In genomic region chr2:25230128-25230527, GRCh38 we compare ENCODE assay signal across 18 cellular contexts.
A peak's percentile ranks its signal among the peaks of the same experiment; 100 is the strongest.
DNase-seq lines count a peak whose midpoint lies in the region; ATAC-seq and TF ChIP-seq lines count a peak whose summit lies in the region.
"Had no signal": no experiment of that assay in that cellular context is flagged by ENCODE, and none has a peak within 500 bp of the region (broad histone marks: within the 10 kb centered on the region; RNA-seq: fewer than 3 reads in every experiment).

No MANE protein-coding gene starts in this region.

- H3K4me3 Mint-ChIP-seq in stimulated activated naive B cell treated with anti-CD40 and anti-IgM and Interleukin-4, amounts not matched to agents 10 μg/mL and 1 μg/mL and 100 μg/mL, for 72 hours, result no peak overlapping the region
- H3K4me3 Mint-ChIP-seq: natural killer cell; stimulated activated memory B cell treated with anti-CD40 and anti-IgM and Interleukin-4, amounts not matched to agents 10 μg/mL and 1 μg/mL and 100 μg/mL, for 72 hours; T-cell had no signal

- no peaks in the 10 kb centered on the region for H3K27me3 Mint-ChIP-seq in stimulated activated naive B cell treated with anti-CD40 and anti-IgM and Interleukin-4, amounts not matched to agents 10 μg/mL and 1 μg/mL and 100 μg/mL, for 72 hours
- H3K27me3 Mint-ChIP-seq: stimulated activated memory B cell treated with anti-CD40 and anti-IgM and Interleukin-4, amounts not matched to agents 10 μg/mL and 1 μg/mL and 100 μg/mL, for 72 hours; T-cell had no signal

- no peaks in the 10 kb centered on the region for H3K9me3 ChIP-seq in AG04450 (ENCODE audit: control insufficient read depth, insufficient read depth, low read length)
- H3K9me3 ChIP-seq: HAP-1, MG63 had no signal

- no peak overlapping the region for H3K4me3 ChIP-seq in AG04450 (ENCODE audit: low read depth, low read length)
- H3K4me3 ChIP-seq: HAP-1, lung, MG63 had no signal

- H3K27me3 ChIP-seq in AG04450 (ENCODE audit: control insufficient read depth, insufficient read depth, low read length) (no peaks in the 10 kb centered on the region), layer of hippocampus (ENCODE audit: control insufficient read depth, insufficient read depth, low read length) (no peaks in the 10 kb centered on the region)
- H3K27me3 ChIP-seq: MG63 had no signal

- H3K27ac Mint-ChIP-seq in stimulated activated naive B cell treated with anti-CD40 and anti-IgM and Interleukin-4, amounts not matched to agents 10 μg/mL and 1 μg/mL and 100 μg/mL, for 72 hours, result no peak overlapping the region
- H3K27ac Mint-ChIP-seq: natural killer cell; stimulated activated memory B cell treated with anti-CD40 and anti-IgM and Interleukin-4, amounts not matched to agents 10 μg/mL and 1 μg/mL and 100 μg/mL, for 72 hours had no signal

- CTCF ChIA-PET in AG04450 (lab: Charles Lee), result interaction anchor here (1.5 to 2.7 kb wide), 5 partner anchors 9 to 434 kb away, joined by 4 to 16 read pairs (median 11); no protein-coding TSS in a partner anchor

- peaks cover 20 to 61% of the 10 kb centered on the region in 2 donors for H3K4me1 Mint-ChIP-seq in stimulated activated naive B cell treated with anti-CD40 and anti-IgM and Interleukin-4, amounts not matched to agents 10 μg/mL and 1 μg/mL and 100 μg/mL, for 72 hours
- H3K4me1 Mint-ChIP-seq: natural killer cell had no signal

- H3K27ac ChIP-seq in AG04450 (ENCODE audit: low read depth, low read length) (peak overlapping the region; percentile 52), layer of hippocampus (ENCODE audit: low read depth, low read length) (peak overlapping the region; percentile 10)

- DNase-seq in AG04450 (ENCODE audit: low read depth, low spot score), result no peak
- DNase-seq in COLO668 (lab: John Stamatoyannopoulos, UW; ENCODE audit: unreplicated experiment), result peak; percentile 51
- DNase-seq in NCI-H2196 treated with DMSO at 0.1 percent for 48 hours (lab: John Stamatoyannopoulos, UW; ENCODE audit: unreplicated experiment), result peak; percentile 30
- DNase-seq in activated T-cell treated with anti-CD3 and anti-CD28 coated beads, Interleukin-2, amount 50 U/mL, for 1 hour, result no peak
- no peak for DNase-seq in NOMO-1 (lab: John Stamatoyannopoulos, UW; ENCODE audit: unreplicated experiment in 2 of 2)
- DNase-seq in stimulated activated naive B cell treated with anti-CD40 and anti-IgM and Interleukin-4, amounts not matched to agents 10 μg/mL and 1 μg/mL and 100 μg/mL, for 72 hours, result no peak
- DNase-seq: activated CD8-positive, alpha-beta memory T cell treated with anti-CD3 and anti-CD28 coated beads, Interleukin-2, amount 50 U/mL, for 48 hours; foreskin fibroblast; MG63; natural killer cell; NCI-H524 treated with DMSO at 0.1 percent for 48 hours; T-cell had no signal

- no peaks in the 10 kb centered on the region for H3K9me3 Mint-ChIP-seq in stimulated activated naive B cell treated with anti-CD40 and anti-IgM and Interleukin-4, amounts not matched to agents 10 μg/mL and 1 μg/mL and 100 μg/mL, for 72 hours
- H3K9me3 Mint-ChIP-seq: activated naive CD4-positive, alpha-beta T cell treated with anti-CD3 and anti-CD28 coated beads, Interleukin-2, amount 50 U/mL, for 72 hours; natural killer cell; stimulated activated memory B cell treated with anti-CD40 and anti-IgM and Interleukin-4, amounts not matched to agents 10 μg/mL and 1 μg/mL and 100 μg/mL, for 72 hours; T-cell had no signal

- TF ChIP-seq CTCF in AG04450 (IDR thresholded peaks at IDR 0.05; ENCODE audit: low read depth, low read length), result no peak

- ATAC-seq in HG03378 (IDR thresholded peaks at IDR 0.05; ENCODE audit: unreplicated experiment), result no peak
- ATAC-seq in stimulated activated naive B cell treated with anti-CD40 and anti-IgM and Interleukin-4, amounts not matched to agents 10 μg/mL and 1 μg/mL and 100 μg/mL, for 72 hours (replicated peaks), result no peak
- ATAC-seq: activated naive CD4-positive, alpha-beta T cell treated with anti-CD3 and anti-CD28 coated beads, Interleukin-2, amount 50 U/mL, for 72 hours; natural killer cell; stimulated activated memory B cell treated with anti-CD40 and anti-IgM and Interleukin-4, amounts not matched to agents 10 μg/mL and 1 μg/mL and 100 μg/mL, for 72 hours; T-cell had no signal

- POLR2A ChIA-PET in AG04450 (lab: Yijun Ruan, JAX), result interaction anchor here (0.6 kb wide), 1 partner anchor 69 kb away, joined by 5 read pairs; no protein-coding TSS in a partner anchor

- peaks cover 23 to 42% of the 10 kb centered on the region in 2 donors for H3K36me3 Mint-ChIP-seq in stimulated activated naive B cell treated with anti-CD40 and anti-IgM and Interleukin-4, amounts not matched to agents 10 μg/mL and 1 μg/mL and 100 μg/mL, for 72 hours

Comparison
In these comparisons a context has a peak if more than half of its experiments do, and no peak if none do; other contexts are left out.
1. DNase-seq: peak in COLO668 (single experiment) and NCI-H2196 treated with DMSO at 0.1 percent for 48 hours (single experiment); none in AG04450 (single experiment), activated T-cell treated with anti-CD3 and anti-CD28 coated beads, Interleukin-2, amount 50 U/mL, for 1 hour (single experiment), NOMO-1 (0 of 2) and stimulated activated naive B cell treated with anti-CD40 and anti-IgM and Interleukin-4, amounts not matched to agents 10 μg/mL and 1 μg/mL and 100 μg/mL, for 72 hours (single experiment).